In genomic region chr11:62326719-62327118, GRCh38 we compare ENCODE assay signal across 13 cellular contexts. TPM values are rescaled to one million over a fixed set of nuclear protein-coding genes. Genes with fewer than 3 reads are reported as not detected.
DNase-seq lines count a peak whose midpoint lies in the region; ATAC-seq, FAIRE-seq and TF ChIP-seq lines count a peak whose summit lies in the region.
"Not testable (repeated sequence)": the region's sequence is repeated elsewhere in the genome, so short reads cannot be mapped to it uniquely, and the experiment has no call there.
"Had no signal": no experiment of that assay in that cellular context is flagged by ENCODE, and none has a peak within 500 bp of the region (broad histone marks: within the 10 kb centered on the region; RNA-seq: fewer than 3 reads in every experiment).

No MANE protein-coding gene starts in this region.

- not testable (repeated sequence) for BruUV-seq in HepG2 (replicated peaks; lab: Mats Ljungman, UMichigan)

- not testable (repeated sequence) for H2AFZ ChIP-seq in Karpas-422 (ENCODE audit: low read length); HepG2 (ENCODE audit: low read length)

- H3K9me3 ChIP-seq in Karpas-422 (ENCODE audit: low read length); colonic mucosa; HepG2 (ENCODE audit: low read length): not testable (repeated sequence)

- TF ChIP-seq RAD21 in HepG2 (CRISPR knock-in tag; IDR thresholded peaks at IDR 0.05): not testable (repeated sequence)

- in situ Hi-C loops in HepG2 (cut with HindIII; ENCODE audit: extremely low pct_ligation_motif_present, low pct_unique_long_range_greater_than_20kb): not testable (repeated sequence)

- WGBS in HepG2 (ENCODE audit: low lambda C conversion rate): 2% methylated on average over 6 of the region's 6 CpGs

- peak overlapping the region; percentile 65; the same call in 1 of the 2 replicates for H3K27ac ChIP-seq in Karpas-422 (ENCODE audit: low read length)
- H3K27ac ChIP-seq in VCaP: peak overlapping the region; percentile 48; the same call in 1 of the 2 replicates
- peak overlapping the region; percentile 22 for H3K27ac ChIP-seq in colonic mucosa
- H3K27ac ChIP-seq in HepG2 (ENCODE audit: extremely low read length, insufficient read depth, low read length): not testable (repeated sequence)

- peaks cover 19% of the 10 kb centered on the region for H3K4me1 Mint-ChIP-seq in nephron

- H3K4me3 Mint-ChIP-seq in nephron: not testable (repeated sequence)

- not testable (repeated sequence) for H3K79me2 ChIP-seq in Karpas-422 (ENCODE audit: low read length); HepG2 (ENCODE audit: insufficient read depth, low read length)

- peak overlapping the region; percentile 44 for H3K4me2 ChIP-seq in Karpas-422 (ENCODE audit: low read depth, low read length, poor library complexity, severe bottlenecking)
- peak overlapping the region; percentile 39; the same call in 1 of the 2 replicates for H3K4me2 ChIP-seq in HepG2 (ENCODE audit: low read depth, low read length)

- POLR2A ChIA-PET in HepG2 (lab: Yijun Ruan, JAX): interaction anchor here (0.6 kb wide), 1 partner anchor 434 kb away, joined by 3 read pairs; no protein-coding TSS in a partner anchor

- not testable (repeated sequence) for TF ChIP-seq POLR2A in HepG2 (IDR thresholded peaks at IDR 0.05; ENCODE audit: insufficient read depth in 1 of 2, low read depth in 2 of 2, low read length in 2 of 2)

- not testable (repeated sequence) for ATAC-seq in HepG2

- peaks cover 32% of the 10 kb centered on the region for H3K27me3 Mint-ChIP-seq in nephron (ENCODE audit: low read depth)

- peak overlapping the region; percentile 77 to 91 (median 90) for H3K27ac Mint-ChIP-seq in nephron

- H3K9me3 Mint-ChIP-seq in nephron: not testable (repeated sequence)

- not testable (repeated sequence) for TF ChIP-seq EP300 in HepG2 (IDR thresholded peaks at IDR 0.05; ENCODE audit: low read depth in 2 of 2, low read length in 2 of 2); HepG2 (CRISPR knock-in tag; IDR thresholded peaks at IDR 0.05; ENCODE audit: borderline replicate concordance)

- not testable (repeated sequence) for H3K36me3 Mint-ChIP-seq in nephron (ENCODE audit: low read depth)

- H3K4me3 ChIP-seq in Karpas-422 (ENCODE audit: low read length); colonic mucosa; HepG2 (replicated peaks in 1 of 3; ENCODE audit: insufficient read depth in 1 of 3, low read depth in 2 of 3, low read length in 3 of 3): not testable (repeated sequence)

- FAIRE-seq in HepG2 (lab: Jason Lieb, UNC): not testable (repeated sequence)

- H3K9me2 ChIP-seq in Karpas-422 (replicated peaks; ENCODE audit: insufficient read depth, low read length): not testable (repeated sequence)

- CTCF ChIA-PET in HepG2 (lab: Yijun Ruan, JAX; ENCODE audit: low intra/inter-chr PET ratio, low total read pairs): not testable (repeated sequence)

- H3K27me3 ChIP-seq in Karpas-422 (ENCODE audit: low read length); colonic mucosa: not testable (repeated sequence)
- H3K27me3 ChIP-seq in HepG2 (ENCODE audit: control insufficient read depth in 1 of 2, insufficient read depth in 2 of 2, low read length in 2 of 2): peaks cover 0 to 17% of the 10 kb centered on the region in 2 experiments; a peak in 1 of 5 replicates

- intact Hi-C loops in colonic mucosa (cut with DNase I); HepG2 (cut with micrococcal nuclease; ENCODE audit: unreplicated experiment): not testable (repeated sequence)

- not testable (repeated sequence) for H4K20me1 ChIP-seq in Karpas-422 (ENCODE audit: insufficient read depth, low read depth, low read length); HepG2 (ENCODE audit: insufficient read depth, low read length)

- H3K4me1 ChIP-seq in Karpas-422 (ENCODE audit: low read length) (peaks cover 29% of the 10 kb centered on the region), HepG2 (ENCODE audit: insufficient read depth, low read length) (peaks cover 32% of the 10 kb centered on the region)
- not testable (repeated sequence) for H3K4me1 ChIP-seq in colonic mucosa

- H3K9ac ChIP-seq in Karpas-422 (ENCODE audit: low read length); colonic mucosa (ENCODE audit: low read depth in 2 of 2, low read length in 2 of 2); HepG2 (ENCODE audit: insufficient read depth, low read depth, low read length): not testable (repeated sequence)

- not testable (repeated sequence) for H3K36me3 ChIP-seq in Karpas-422 (ENCODE audit: insufficient read depth, low read length); colonic mucosa; HepG2 (replicated peaks in 1 of 2; ENCODE audit: control insufficient read depth in 1 of 2, insufficient read depth in 2 of 2, low read length in 2 of 2)

- TF ChIP-seq CTCF in VCaP (conservative IDR thresholded peaks at IDR 0.05); colonic mucosa (IDR thresholded peaks at IDR 0.05); HepG2 (CRISPR knock-in tag; IDR thresholded peaks at IDR 0.05); nephron (IDR thresholded peaks at IDR 0.05; ENCODE audit: unreplicated experiment in 3 of 3): not testable (repeated sequence)

- DNase-seq in DMS53 (lab: John Stamatoyannopoulos, UW): peak; percentile 37
- peak; percentile 48 for DNase-seq in Karpas-422
- peak; percentile 12 for DNase-seq in NCI-H524 treated with DMSO at 0.1 percent for 48 hours (lab: John Stamatoyannopoulos, UW)
- peak; percentile 30 for DNase-seq in colonic mucosa
- not testable (repeated sequence) for DNase-seq in HepG2 (ENCODE audit: low spot score)

RNA-seq across cellular contexts. Expression of gene ASRGL1, which starts 10.5 kb away (rescaled TPM):
- total RNA-seq in Karpas-422 (2014; rRNA removed; shearing (Covaris generic); ENCODE audit: low replicate concordance): not detected in 2 replicates
- total RNA-seq in colonic mucosa (10 to 100 TPM; 32.5 to 71.7 TPM), HepG2 (2016; rRNA removed; fragmentation: Illumina TruSeq; extraction: Trizol) (50.8 and 56.4 TPM in 2 replicates)
- 13.7 and 14.0 TPM in 2 replicates for total RNA-seq in HepG2 (2016; cell fraction: cytosol; rRNA removed; fragmentation: Illumina TruSeq; extraction: Trizol; ENCODE audit: low read depth)
- 56.0 and 59.8 TPM in 2 replicates for total RNA-seq in HepG2 (2016; cell fraction: insoluble cytoplasmic fraction; rRNA removed; fragmentation: Illumina TruSeq; extraction: Trizol)
- total RNA-seq in HepG2 (2016; cell fraction: membrane; rRNA removed; fragmentation: Illumina TruSeq; extraction: Trizol): 23.9 and 33.1 TPM in 2 replicates
- 25.4 and 37.0 TPM in 2 replicates for total RNA-seq in HepG2 (2016; cell fraction: nucleus; rRNA removed; fragmentation: Illumina TruSeq; extraction: Trizol)
- polyA plus RNA-seq in HepG2 (2011; rRNA removed): 83.4 and 97.5 TPM in 2 replicates
- 82.2 and 92.0 TPM in 2 replicates for polyA plus RNA-seq in HepG2 (2011; cell fraction: cytosol; rRNA removed)
- polyA plus RNA-seq in HepG2 (2011; cell fraction: nucleus; rRNA removed): 142 and 144 TPM in 2 replicates
- polyA plus RNA-seq in HepG2 (2012): 38.9 and 45.7 TPM in 2 replicates
- 14.0 and 18.9 TPM in 2 replicates for polyA plus RNA-seq in HepG2 (2016; cell fraction: cytosol; fragmentation: Illumina TruSeq; extraction: Trizol; ENCODE audit: low read depth)
- 58.0 and 67.0 TPM in 2 replicates for polyA plus RNA-seq in HepG2 (2016; cell fraction: insoluble cytoplasmic fraction; fragmentation: Illumina TruSeq; extraction: Trizol; ENCODE audit: low read depth)
- 23.3 and 27.0 TPM in 2 replicates for polyA plus RNA-seq in HepG2 (2016; cell fraction: membrane; fragmentation: Illumina TruSeq; extraction: Trizol; ENCODE audit: low read depth)
- 55.7 and 55.8 TPM in 2 replicates for polyA plus RNA-seq in HepG2 (2016; cell fraction: nucleus; fragmentation: Illumina TruSeq; extraction: Trizol; ENCODE audit: insufficient read depth, low read depth)
- 7.8 and 40.4 TPM in 2 replicates for polyA minus RNA-seq in HepG2 (2011; rRNA and poly(A)+ RNA removed; ENCODE audit: low replicate concordance)
- polyA minus RNA-seq in HepG2 (2011; cell fraction: cytosol; rRNA and poly(A)+ RNA removed): 20.0 and 21.3 TPM in 2 replicates
- 57.7 and 61.4 TPM in 2 replicates for polyA minus RNA-seq in HepG2 (2011; cell fraction: nucleus; rRNA and poly(A)+ RNA removed)

RNA-seq across cellular contexts. Expression of gene SCGB1D4, which starts 27.8 kb away (rescaled TPM):
- not detected in 2 replicates for total RNA-seq in Karpas-422 (2014; rRNA removed; shearing (Covaris generic); ENCODE audit: low replicate concordance)
- total RNA-seq in colonic mucosa: not detected
- not detected in 2 replicates for total RNA-seq in HepG2 (2016; rRNA removed; fragmentation: Illumina TruSeq; extraction: Trizol)
- total RNA-seq in HepG2 (2016; cell fraction: cytosol; rRNA removed; fragmentation: Illumina TruSeq; extraction: Trizol; ENCODE audit: low read depth): not detected in 2 replicates
- not detected in 2 replicates for total RNA-seq in HepG2 (2016; cell fraction: insoluble cytoplasmic fraction; rRNA removed; fragmentation: Illumina TruSeq; extraction: Trizol)
- total RNA-seq in HepG2 (2016; cell fraction: membrane; rRNA removed; fragmentation: Illumina TruSeq; extraction: Trizol): not detected in 2 replicates
- not detected in 2 replicates for total RNA-seq in HepG2 (2016; cell fraction: nucleus; rRNA removed; fragmentation: Illumina TruSeq; extraction: Trizol)
- not detected in 2 replicates for polyA plus RNA-seq in HepG2 (2011; rRNA removed)
- polyA plus RNA-seq in HepG2 (2011; cell fraction: cytosol; rRNA removed): not detected in 2 replicates
- not detected in 2 replicates for polyA plus RNA-seq in HepG2 (2011; cell fraction: nucleus; rRNA removed)
- polyA plus RNA-seq in HepG2 (2012): not detected in 2 replicates
- not detected in 2 replicates for polyA plus RNA-seq in HepG2 (2016; cell fraction: cytosol; fragmentation: Illumina TruSeq; extraction: Trizol; ENCODE audit: low read depth)
- polyA plus RNA-seq in HepG2 (2016; cell fraction: insoluble cytoplasmic fraction; fragmentation: Illumina TruSeq; extraction: Trizol; ENCODE audit: low read depth): not detected in 2 replicates
- polyA plus RNA-seq in HepG2 (2016; cell fraction: membrane; fragmentation: Illumina TruSeq; extraction: Trizol; ENCODE audit: low read depth): not detected in 2 replicates
- not detected in 2 replicates for polyA plus RNA-seq in HepG2 (2016; cell fraction: nucleus; fragmentation: Illumina TruSeq; extraction: Trizol; ENCODE audit: insufficient read depth, low read depth)
- not detected in 2 replicates for polyA minus RNA-seq in HepG2 (2011; rRNA and poly(A)+ RNA removed; ENCODE audit: low replicate concordance)
- polyA minus RNA-seq in HepG2 (2011; cell fraction: cytosol; rRNA and poly(A)+ RNA removed): not detected in 2 replicates
- polyA minus RNA-seq in HepG2 (2011; cell fraction: nucleus; rRNA and poly(A)+ RNA removed): not detected in 2 replicates
- total RNA-seq: A172; CD4-positive, CD25-positive, alpha-beta regulatory T cell; CD8-positive, alpha-beta memory T cell; Daoy; GM23338 had no signal
- polyA plus RNA-seq: CD4-positive, CD25-positive, alpha-beta regulatory T cell; CD8-positive, alpha-beta memory T cell; GM23338; IgD-negative memory B cell had no signal

RNA-seq across cellular contexts. Expression of gene SCGB2A2, which starts 56.8 kb away (rescaled TPM):
- not detected in 2 replicates for total RNA-seq in Karpas-422 (2014; rRNA removed; shearing (Covaris generic); ENCODE audit: low replicate concordance)
- total RNA-seq in colonic mucosa (not detected), HepG2 (2016; rRNA removed; fragmentation: Illumina TruSeq; extraction: Trizol) (not detected in 2 replicates)
- total RNA-seq in HepG2 (2016; cell fraction: cytosol; rRNA removed; fragmentation: Illumina TruSeq; extraction: Trizol; ENCODE audit: low read depth): not detected in 2 replicates
- total RNA-seq in HepG2 (2016; cell fraction: insoluble cytoplasmic fraction; rRNA removed; fragmentation: Illumina TruSeq; extraction: Trizol): not detected in 2 replicates
- total RNA-seq in HepG2 (2016; cell fraction: membrane; rRNA removed; fragmentation: Illumina TruSeq; extraction: Trizol): not detected in 2 replicates
- not detected in 2 replicates for total RNA-seq in HepG2 (2016; cell fraction: nucleus; rRNA removed; fragmentation: Illumina TruSeq; extraction: Trizol)
- 0.12 and 0.40 TPM in 2 replicates for polyA plus RNA-seq in HepG2 (2011; rRNA removed)
- polyA plus RNA-seq in HepG2 (2011; cell fraction: cytosol; rRNA removed): not detected in 2 replicates
- polyA plus RNA-seq in HepG2 (2011; cell fraction: nucleus; rRNA removed): not detected in 2 replicates
- polyA plus RNA-seq in HepG2 (2012): not detected in 2 replicates
- not detected in 2 replicates for polyA plus RNA-seq in HepG2 (2016; cell fraction: cytosol; fragmentation: Illumina TruSeq; extraction: Trizol; ENCODE audit: low read depth)
- not detected in 2 replicates for polyA plus RNA-seq in HepG2 (2016; cell fraction: insoluble cytoplasmic fraction; fragmentation: Illumina TruSeq; extraction: Trizol; ENCODE audit: low read depth)
- polyA plus RNA-seq in HepG2 (2016; cell fraction: membrane; fragmentation: Illumina TruSeq; extraction: Trizol; ENCODE audit: low read depth): not detected in 2 replicates
- polyA plus RNA-seq in HepG2 (2016; cell fraction: nucleus; fragmentation: Illumina TruSeq; extraction: Trizol; ENCODE audit: insufficient read depth, low read depth): not detected in 2 replicates
- not detected in 2 replicates for polyA minus RNA-seq in HepG2 (2011; rRNA and poly(A)+ RNA removed; ENCODE audit: low replicate concordance)
- polyA minus RNA-seq in HepG2 (2011; cell fraction: cytosol; rRNA and poly(A)+ RNA removed): not detected in 2 replicates
- polyA minus RNA-seq in HepG2 (2011; cell fraction: nucleus; rRNA and poly(A)+ RNA removed): not detected in 2 replicates
- total RNA-seq: A172; CD4-positive, CD25-positive, alpha-beta regulatory T cell; CD8-positive, alpha-beta memory T cell; Daoy; GM23338 had no signal
- polyA plus RNA-seq: CD4-positive, CD25-positive, alpha-beta regulatory T cell; CD8-positive, alpha-beta memory T cell; GM23338; IgD-negative memory B cell had no signal

Comparison
In these comparisons a context has a peak if more than half of its experiments do, and no peak if none do; other contexts are left out.
1. RNA of gene ASRGL1, which starts 10.5 kb away (total RNA-seq): 32.5 to 71.7 TPM in colonic mucosa and 13.7 to 59.8 TPM in HepG2; not detected in Karpas-422; every median in the first group is over 10 times any median in the second.